Comparison of ENCODE assay signal across 9 cellular contexts in genomic region chr1:36203554-36204346, GRCh38. TPM values are rescaled to one million over a fixed set of nuclear protein-coding genes. Genes with fewer than 3 reads are reported as not detected.
DNase-seq lines count a peak whose midpoint lies in the region; ATAC-seq, FAIRE-seq and TF ChIP-seq lines count a peak whose summit lies in the region.
"Had no signal": no experiment of that assay in that cellular context is flagged by ENCODE, and none has a peak within 500 bp of the region (broad histone marks: within the 10 kb centered on the region; RNA-seq: fewer than 3 reads in every experiment).

No MANE protein-coding gene starts in this region.

- TF ChIP-seq POLR2A in gastrocnemius medialis (IDR thresholded peaks at IDR 0.05) (peak in 1 of 2 donors; percentile 48), GM12892 (IDR thresholded peaks at IDR 0.05; ENCODE audit: low read depth, low read length) (no peak)

- H3K4me3 ChIP-seq in gastrocnemius medialis = peak overlapping the region in 3 of 4 donors; percentile 8 to 24 (median 16)

- no peak for TF ChIP-seq CTCF in WTC11 (IDR thresholded peaks at IDR 0.05)
- TF ChIP-seq CTCF in gastrocnemius medialis (IDR thresholded peaks at IDR 0.05 in 4 of 5, conservative IDR thresholded peaks at IDR 0.05 in 1 of 5) = no peak

- CTCF ChIA-PET in WTC11 (lab: Charles Lee) = interaction anchor here (1.8 kb wide), 1 partner anchor 54 kb away, joined by 10 read pairs; the partner anchor contains the start of gene TRAPPC3

- DNase-seq in HK-2 (ENCODE audit: unreplicated experiment) = peak; percentile 35
- DNase-seq in WTC11 (ENCODE audit: low spot score) = no peak
- peak; percentile 59 to 71 for DNase-seq in hippocampal formation (lab: John Stamatoyannopoulos, UW)
- peak; percentile 88 to 97 for DNase-seq in gastrocnemius medialis
- DNase-seq in UCSD-AML1 (lab: John Stamatoyannopoulos, UW; ENCODE audit: unreplicated experiment) = no peak
- DNase-seq in GM12892 (ENCODE audit: insufficient read length) = no peak
- DNase-seq in epidermal melanocyte (ENCODE audit: insufficient read length, low spot score) = no peak
- DNase-seq: erythroblast had no signal

- intact Hi-C loops in gastrocnemius medialis (cut with DNase I; ENCODE audit: low total_unique reads) = loop anchor here (2.0 kb wide), 1 partner anchor 183 kb away; no protein-coding TSS in a partner anchor

- no peaks in the 10 kb centered on the region for H3K9me3 Mint-ChIP-seq in WTC11

- H3K27ac ChIP-seq in gastrocnemius medialis = peak overlapping the region; percentile 89 to 97 (median 94)

- no peak overlapping the region for H3K4me3 Mint-ChIP-seq in WTC11

- FAIRE-seq in GM12892 (lab: Jason Lieb, UNC) = no peak

- H3K27me3 ChIP-seq in gastrocnemius medialis = no peaks in the 10 kb centered on the region

- peaks cover 15% of the 10 kb centered on the region for H3K4me1 Mint-ChIP-seq in WTC11

- H3K27ac Mint-ChIP-seq in WTC11 = peak overlapping the region; percentile 85; the same call in 1 of the 2 replicates

- H3K36me3 Mint-ChIP-seq in WTC11 = no peaks in the 10 kb centered on the region

- H3K36me3 ChIP-seq in gastrocnemius medialis = no peaks in the 10 kb centered on the region

- ATAC-seq in WTC11 (peak; percentile 66), gastrocnemius medialis (peak; percentile 69 to 77), GM18502 (IDR thresholded peaks at IDR 0.05; ENCODE audit: poor library complexity, unreplicated experiment) (no peak)

- no peaks in the 10 kb centered on the region; the same call in 1 of the 2 replicates for H3K27me3 Mint-ChIP-seq in WTC11 (ENCODE audit: low read depth)

- no peaks in the 10 kb centered on the region for H3K9me3 ChIP-seq in gastrocnemius medialis

- in situ Hi-C loops in gastrocnemius medialis (cut with MboI; ENCODE audit: low sequenced_read_pairs in 4 of 4) = loop anchor here in 1 of 4 donors (10.0 kb wide), 1 partner anchor 81 kb away; no protein-coding TSS in a partner anchor

- peaks cover 71 to 79% of the 10 kb centered on the region in 2 donors for H3K4me1 ChIP-seq in gastrocnemius medialis

- POLR2A ChIA-PET in WTC11 (lab: Charles Lee) = interaction anchor here (0.6 kb wide), 1 partner anchor 201 kb away, joined by 8 read pairs; no protein-coding TSS in a partner anchor

TF ChIP-seq in WTC11, 78 proteins besides CTCF, POLR2A, EP300 and RAD21:
- no peak for TF ChIP-seq ARID4B (CRISPR knock-in tag; IDR thresholded peaks at IDR 0.05; ENCODE audit: borderline replicate concordance)
- no peak for TF ChIP-seq USF1 (CRISPR knock-in tag; IDR thresholded peaks at IDR 0.05)

RNA-seq across cellular contexts. Expression of gene THRAP3, which starts 20.5 kb away (rescaled TPM):
- total RNA-seq in WTC11 (2021) (150 to 160 TPM (median 153 TPM) in 3 replicates), gastrocnemius medialis (100 to 1,000 TPM in 3 of 4 donors, 10 to 100 TPM in 1; 88.2 to 174 (median 146) TPM)
- polyA plus RNA-seq in GM12892 (2012; ENCODE audit: missing spikeins) = 58.4 TPM

RNA-seq across cellular contexts. Expression of gene MAP7D1, which starts 47.8 kb away (rescaled TPM):
- total RNA-seq in WTC11 (2021) (65.0 to 88.7 TPM (median 72.0 TPM) in 3 replicates), gastrocnemius medialis (100 to 1,000 TPM; 376 to 967 (median 474) TPM)
- 30.7 TPM for polyA plus RNA-seq in GM12892 (2012; ENCODE audit: missing spikeins)

RNA-seq across cellular contexts. Expression of gene TRAPPC3, which starts 54.5 kb away (rescaled TPM):
- total RNA-seq in WTC11 (2021) = 48.9 to 52.5 TPM (median 52.0 TPM) in 3 replicates
- 10 to 100 TPM; 57.5 to 72.4 (median 63.5) TPM for total RNA-seq in gastrocnemius medialis
- polyA plus RNA-seq in GM12892 (2012; ENCODE audit: missing spikeins) = 49.4 TPM

Comparison
In these comparisons a context has a peak if more than half of its experiments do, and no peak if none do; other contexts are left out.
1. DNase-seq: peak in HK-2 (single experiment), hippocampal formation (2 of 2) and gastrocnemius medialis (2 of 2); none in WTC11 (single experiment), UCSD-AML1 (single experiment), GM12892 (single experiment) and epidermal melanocyte (single experiment).